Comparison of ENCODE assay signal across 23 cellular contexts in genomic region chr12:124929649-124930419, GRCh38. TPM values are rescaled to one million over a fixed set of nuclear protein-coding genes. Genes with fewer than 3 reads are reported as not detected.
DNase-seq lines count a peak whose midpoint lies in the region; ATAC-seq, FAIRE-seq and TF ChIP-seq lines count a peak whose summit lies in the region.
"Had no signal": no experiment of that assay in that cellular context is flagged by ENCODE, and none has a peak within 500 bp of the region (broad histone marks: within the 10 kb centered on the region; RNA-seq: fewer than 3 reads in every experiment).

No MANE protein-coding gene starts in this region.

- 89 to 90% methylated on average over 9 of the region's 9 CpGs for WGBS in heart right ventricle, 2 donors
- WGBS in aorta, 2 donors, result 92 to 96% methylated on average over 9 of the region's 9 CpGs
- WGBS in small intestine, 3 donors, result 88% methylated on average over 9 of the region's 9 CpGs

- peaks cover 0 to 26% (median 7%) of the 10 kb centered on the region in 9 donors for H3K4me1 ChIP-seq in heart right ventricle
- no peaks in the 10 kb centered on the region for H3K4me1 ChIP-seq in aorta (ENCODE audit: control insufficient read depth in 1 of 2, insufficient read depth in 2 of 2, low read length in 2 of 2)
- H3K4me1 ChIP-seq in small intestine (ENCODE audit: control insufficient read depth in 2 of 2, insufficient read depth in 1 of 2, low read depth in 1 of 2, low read length in 1 of 2), result no peaks in the 10 kb centered on the region

- intact Hi-C loops in left cardiac atrium (cut with DNase I), result no loop called here
- intact Hi-C loops in heart right ventricle (cut with DNase I), result no loop called here
- intact Hi-C loops in aorta (cut with DNase I), result no loop called here

- H3K4me3 Mint-ChIP-seq in activated T-helper 17 cell treated with anti-CD3 and anti-CD28 coated beads, Interleukin-2, amount 50 U/mL, for 72 hours, result peak overlapping the region; percentile 96

- H3K36me3 Mint-ChIP-seq in activated T-helper 17 cell treated with anti-CD3 and anti-CD28 coated beads, Interleukin-2, amount 50 U/mL, for 72 hours (ENCODE audit: low read depth), result peaks cover 29% of the 10 kb centered on the region

- peaks cover 8% of the 10 kb centered on the region for H3K9me3 Mint-ChIP-seq in activated T-helper 17 cell treated with anti-CD3 and anti-CD28 coated beads, Interleukin-2, amount 50 U/mL, for 72 hours

- no peaks in the 10 kb centered on the region for H3K9me3 ChIP-seq in heart right ventricle
- no peaks in the 10 kb centered on the region for H3K9me3 ChIP-seq in aorta (ENCODE audit: control insufficient read depth, low read length)
- H3K9me3 ChIP-seq in small intestine (ENCODE audit: control insufficient read depth, low read depth), result no peaks in the 10 kb centered on the region
- H3K9me3 ChIP-seq: heart left ventricle had no signal

- DNase-seq in left cardiac atrium, result peak; percentile 10
- no peak for DNase-seq in heart right ventricle
- DNase-seq in islet precursor cell, result peak; percentile 45
- DNase-seq in aorta, result peak; percentile 8 to 30
- no peak for DNase-seq in retina
- no peak for DNase-seq in SW 1271 (lab: John Stamatoyannopoulos, UW)
- DNase-seq in small intestine, result no peak
- DNase-seq: activated CD4-positive, alpha-beta T cell treated with anti-CD3 and anti-CD28 coated beads for 1 hour; amygdala; H7; heart left ventricle; naive thymus-derived CD4-positive, alpha-beta T cell; NCI-H1436; NCI-H82; stimulated activated CD4-positive, alpha-beta T cell treated with anti-CD3 and anti-CD28 coated beads, Interleukin-4, amount 100 ng/mL, for 4 hours had no signal

- no peaks in the 10 kb centered on the region for H3K27me3 Mint-ChIP-seq in activated T-helper 17 cell treated with anti-CD3 and anti-CD28 coated beads, Interleukin-2, amount 50 U/mL, for 72 hours
- H3K27me3 Mint-ChIP-seq: progenitor cell of endocrine pancreas had no signal

- no peak for FAIRE-seq in small intestine (lab: Jason Lieb, UNC)
- FAIRE-seq: GM12891, islet of Langerhans had no signal

- peaks cover 24% of the 10 kb centered on the region for H3K4me1 Mint-ChIP-seq in activated T-helper 17 cell treated with anti-CD3 and anti-CD28 coated beads, Interleukin-2, amount 50 U/mL, for 72 hours

- H3K36me3 ChIP-seq in heart right ventricle (no peaks in the 10 kb centered on the region), aorta (ENCODE audit: control insufficient read depth in 1 of 2, insufficient read depth in 2 of 2, low read length in 1 of 2) (no peaks in the 10 kb centered on the region), small intestine (ENCODE audit: control insufficient read depth in 2 of 2, insufficient read depth in 2 of 2, low read length in 2 of 2) (no peaks in the 10 kb centered on the region)
- H3K36me3 ChIP-seq: heart left ventricle had no signal

- H3K27ac Mint-ChIP-seq in activated T-helper 17 cell treated with anti-CD3 and anti-CD28 coated beads, Interleukin-2, amount 50 U/mL, for 72 hours, result peak overlapping the region; percentile 100

- H3K27ac ChIP-seq in heart right ventricle, result peak overlapping the region in 1 of 10 donors; percentile 86
- no peak overlapping the region for H3K27ac ChIP-seq in aorta (ENCODE audit: low read depth in 1 of 2, low read length in 2 of 2)
- H3K27ac ChIP-seq in small intestine (ENCODE audit: low read depth in 1 of 2, low read length in 1 of 2), result peak overlapping the region in 1 of 2 donors; percentile 92
- H3K27ac ChIP-seq: C4-2B, SK-N-MC had no signal

- H3K27me3 ChIP-seq in heart right ventricle (no peaks in the 10 kb centered on the region), aorta (ENCODE audit: control insufficient read depth in 1 of 2, insufficient read depth in 2 of 2, low read length in 1 of 2) (no peaks in the 10 kb centered on the region), small intestine (ENCODE audit: control insufficient read depth in 2 of 2, insufficient read depth in 2 of 2, low read length in 2 of 2) (no peaks in the 10 kb centered on the region)
- H3K27me3 ChIP-seq: heart left ventricle had no signal

- ATAC-seq in left cardiac atrium (no peak), heart right ventricle (no peak), aorta (ENCODE audit: low FRiP score) (no peak)
- ATAC-seq in activated T-helper 17 cell treated with anti-CD3 and anti-CD28 coated beads, Interleukin-2, amount 50 U/mL, for 72 hours (replicated peaks), result no peak
- ATAC-seq: heart left ventricle; naive thymus-derived CD4-positive, alpha-beta T cell; PC-3 had no signal

- no peak overlapping the region for H3K4me3 ChIP-seq in heart right ventricle
- no peak overlapping the region for H3K4me3 ChIP-seq in aorta (ENCODE audit: low read length in 2 of 2)
- H3K4me3 ChIP-seq in small intestine (ENCODE audit: low read depth in 1 of 2, low read length in 2 of 2), result no peak overlapping the region
- H3K4me3 ChIP-seq: heart left ventricle, SK-N-MC, smooth muscle cell had no signal

- no peak for TF ChIP-seq CTCF in heart right ventricle (IDR thresholded peaks at IDR 0.05)

RNA-seq across cellular contexts. Expression of gene UBC, which starts 15.4 kb away (rescaled TPM):
- total RNA-seq in left cardiac atrium (1,000 to 10,000 TPM in 1 of 2 donors, 100 to 1,000 TPM in 1; 977 to 1,049 TPM), heart right ventricle (1,000 to 10,000 TPM; 1,161 to 1,913 (median 1,447) TPM), aorta (1,000 to 10,000 TPM in 1 of 2 donors, 100 to 1,000 TPM in 1; 956 to 1,844 TPM)
- polyA plus RNA-seq in heart right ventricle (1,000 to 10,000 TPM; 1,225 to 1,619 TPM), aorta (1,000 to 10,000 TPM in 1 of 2 donors, 100 to 1,000 TPM in 1; 667 to 1,550 TPM), small intestine (1,000 to 10,000 TPM in 2 of 3 donors, 100 to 1,000 TPM in 1; 806 to 1,948 (median 1,527) TPM)
- 1,000 to 10,000 TPM in 1 of 2 donors, 100 to 1,000 TPM in 1; 955 to 1,030 TPM for total RNA-seq in activated T-helper 17 cell treated with anti-CD3 and anti-CD28 coated beads, Interleukin-2, amount 50 U/mL, for 72 hours

RNA-seq across cellular contexts. Expression of gene DHX37, which starts 59.1 kb away (rescaled TPM):
- 10 to 100 TPM in 1 of 2 donors, 1 to 10 TPM in 1; 7.9 to 13.3 TPM for total RNA-seq in left cardiac atrium
- total RNA-seq in heart right ventricle, result 10 to 100 TPM in 1 of 10 donors, 1 to 10 TPM in 9; 4.2 to 13.3 (median 5.9) TPM
- 1 to 10 TPM; 3.7 to 9.3 TPM for polyA plus RNA-seq in heart right ventricle
- total RNA-seq in activated T-helper 17 cell treated with anti-CD3 and anti-CD28 coated beads, Interleukin-2, amount 50 U/mL, for 72 hours, result 10 to 100 TPM; 25.0 to 48.1 TPM
- total RNA-seq in aorta, result 10 to 100 TPM; 14.8 to 17.1 TPM
- polyA plus RNA-seq in aorta, result 1 to 10 TPM; 3.9 to 8.6 TPM
- 10 to 100 TPM in 1 of 3 donors, 1 to 10 TPM in 2; 6.3 to 13.1 (median 8.6) TPM for polyA plus RNA-seq in small intestine

Comparison
In these comparisons a context has a peak if more than half of its experiments do, and no peak if none do; other contexts are left out.
1. DNase-seq: peak in left cardiac atrium (single experiment), islet precursor cell (single experiment) and aorta (2 of 2); none in heart right ventricle (0 of 2), retina (single experiment), SW 1271 (0 of 2) and small intestine (single experiment).